Comparison of ENCODE assay signal across 1 cellular context in the genomic region with DNA sequence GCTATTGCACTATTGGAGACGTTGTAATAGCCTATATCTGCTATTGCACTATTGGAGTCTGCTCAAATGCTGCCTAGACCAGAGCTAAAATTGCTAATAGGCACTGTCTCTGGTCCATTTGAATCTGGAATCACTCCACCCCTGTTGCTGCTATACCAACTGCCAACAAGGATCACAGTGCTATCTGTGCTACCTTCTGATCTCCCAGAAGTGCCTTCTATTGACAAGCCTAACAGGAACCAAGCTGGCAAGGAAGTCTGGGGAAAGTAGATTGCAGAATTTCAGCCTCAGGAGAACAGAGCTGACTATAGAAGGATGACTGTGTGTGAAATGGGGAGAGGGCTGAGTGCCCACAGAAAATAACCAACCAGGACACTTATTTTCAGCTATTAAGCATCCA.
TF ChIP-seq lines count a peak whose summit lies in the region.

No MANE protein-coding gene starts in this region.

TF ChIP-seq in H1, 55 proteins besides CTCF, POLR2A, EP300 and RAD21 (continued from another document):
- TF ChIP-seq KDM1A (IDR thresholded peaks at IDR 0.05; ENCODE audit: borderline replicate concordance, low read length): no peak
- TF ChIP-seq POLR2AphosphoS5 (IDR thresholded peaks at IDR 0.05; ENCODE audit: low read depth, low read length): no peak
- no peak for TF ChIP-seq HDAC6 (IDR thresholded peaks at IDR 0.05; ENCODE audit: low read depth, low read length)
- TF ChIP-seq SIN3A (conservative IDR thresholded peaks at IDR 0.05 in 1 of 2, IDR thresholded peaks at IDR 0.05 in 1 of 2; ENCODE audit: low read depth in 1 of 2, low read length in 2 of 2): no peak
- TF ChIP-seq EGR1 (IDR thresholded peaks at IDR 0.05; ENCODE audit: borderline replicate concordance, low read depth, low read length): no peak
- no peak for TF ChIP-seq CREB1 (IDR thresholded peaks at IDR 0.05)
- TF ChIP-seq, protein P1, sequence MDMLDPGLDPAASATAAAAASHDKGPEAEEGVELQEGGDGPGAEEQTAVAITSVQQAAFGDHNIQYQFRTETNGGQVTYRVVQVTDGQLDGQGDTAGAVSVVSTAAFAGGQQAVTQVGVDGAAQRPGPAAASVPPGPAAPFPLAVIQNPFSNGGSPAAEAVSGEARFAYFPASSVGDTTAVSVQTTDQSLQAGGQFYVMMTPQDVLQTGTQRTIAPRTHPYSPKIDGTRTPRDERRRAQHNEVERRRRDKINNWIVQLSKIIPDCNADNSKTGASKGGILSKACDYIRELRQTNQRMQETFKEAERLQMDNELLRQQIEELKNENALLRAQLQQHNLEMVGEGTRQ (IDR thresholded peaks at IDR 0.05; ENCODE audit: low read length): no peak
- TF ChIP-seq YY1 (IDR thresholded peaks at IDR 0.05; ENCODE audit: low read depth, low read length): no peak
- TF ChIP-seq POU5F1 (IDR thresholded peaks at IDR 0.05; ENCODE audit: low read depth, low read length): no peak
- TF ChIP-seq SRF (IDR thresholded peaks at IDR 0.05; ENCODE audit: low read depth, low read length): no peak
